In genomic region chr3:155390361-155390760, GRCh38 we compare ENCODE assay signal across 21 cellular contexts.
A peak's percentile ranks its signal among the peaks of the same experiment; 100 is the strongest.
DNase-seq lines count a peak whose midpoint lies in the region; ATAC-seq and TF ChIP-seq lines count a peak whose summit lies in the region.
"Had no signal": no experiment of that assay in that cellular context is flagged by ENCODE, and none has a peak within 500 bp of the region (broad histone marks: within the 10 kb centered on the region; RNA-seq: fewer than 3 reads in every experiment).

No MANE protein-coding gene starts in this region.

- H3K36me3 ChIP-seq in heart right ventricle (no peaks in the 10 kb centered on the region), right atrium auricular region (no peaks in the 10 kb centered on the region), SK-N-MC (ENCODE audit: insufficient read depth, low read length) (no peaks in the 10 kb centered on the region), upper lobe of right lung (no peaks in the 10 kb centered on the region), psoas muscle (ENCODE audit: insufficient read depth in 1 of 2, low read depth in 1 of 2) (no peaks in the 10 kb centered on the region)

- no peak for DNase-seq in heart right ventricle
- no peak for DNase-seq in right atrium auricular region (ENCODE audit: low spot score)
- no peak for DNase-seq in SK-N-MC (ENCODE audit: low read depth, low spot score)
- DNase-seq in fibroblast of peridontal ligament (ENCODE audit: extremely low read depth), result peak; percentile 54
- DNase-seq in upper lobe of right lung, result no peak
- no peak for DNase-seq in midbrain (lab: John Stamatoyannopoulos, UW)
- DNase-seq in psoas muscle, result no peak
- DNase-seq: C1 segment of cervical spinal cord; Caco-2; CD8-positive, alpha-beta T cell; DMS79; GF-D8; NCI-H1048; NCI-H1436; NCI-H1930; NCI-H2107; NCI-H446; NCI-H524 treated with DMSO at 0.1 percent for 48 hours; NCI-H774; SIG-M5 had no signal

- H3K27ac ChIP-seq in heart right ventricle, result peak overlapping the region in 6 of 10 donors; percentile 33 to 80 (median 60)
- peak overlapping the region in 1 of 2 donors; percentile 35 for H3K27ac ChIP-seq in right atrium auricular region
- peak overlapping the region; percentile 88; the same call in 1 of the 2 replicates for H3K27ac ChIP-seq in SK-N-MC
- peak overlapping the region; percentile 19 for H3K27ac ChIP-seq in upper lobe of right lung
- no peak overlapping the region for H3K27ac ChIP-seq in psoas muscle

- H3K9me3 ChIP-seq in heart right ventricle (peaks cover 0 to 6% (median 0%) of the 10 kb centered on the region in 11 donors), right atrium auricular region (no peaks in the 10 kb centered on the region), SK-N-MC (ENCODE audit: low read depth, low read length) (no peaks in the 10 kb centered on the region), upper lobe of right lung (no peaks in the 10 kb centered on the region), psoas muscle (no peaks in the 10 kb centered on the region)

- H3K4me1 ChIP-seq in heart right ventricle (peaks cover 3 to 50% (median 10%) of the 10 kb centered on the region in 9 donors), right atrium auricular region (peaks cover 0 to 12% of the 10 kb centered on the region in 2 donors), upper lobe of right lung (peaks cover 6% of the 10 kb centered on the region), psoas muscle (peaks cover 3% of the 10 kb centered on the region)

- intact Hi-C loops in heart right ventricle (cut with DNase I) (no loop called here), upper lobe of right lung (cut with DNase I) (no loop called here), psoas muscle (cut with DNase I) (no loop called here)

- no peak overlapping the region for H3K9ac ChIP-seq in SK-N-MC (ENCODE audit: insufficient read length)

- H3K4me3 ChIP-seq in heart right ventricle (no peak overlapping the region), right atrium auricular region (no peak overlapping the region), SK-N-MC (no peak overlapping the region), upper lobe of right lung (no peak overlapping the region), psoas muscle (no peak overlapping the region)

- no peak for ATAC-seq in heart right ventricle
- no peak for ATAC-seq in upper lobe of right lung
- no peak for ATAC-seq in HG03280 (IDR thresholded peaks at IDR 0.05; ENCODE audit: unreplicated experiment)
- no peak for ATAC-seq in psoas muscle
- ATAC-seq: CD8-positive, alpha-beta T cell had no signal

- no peaks in the 10 kb centered on the region for H3K27me3 ChIP-seq in heart right ventricle
- no peaks in the 10 kb centered on the region for H3K27me3 ChIP-seq in right atrium auricular region
- H3K27me3 ChIP-seq in upper lobe of right lung, result no peaks in the 10 kb centered on the region
- no peaks in the 10 kb centered on the region for H3K27me3 ChIP-seq in psoas muscle (ENCODE audit: insufficient read depth in 3 of 3, low read length in 2 of 3)

- TF ChIP-seq CTCF in heart right ventricle (IDR thresholded peaks at IDR 0.05), result no peak
- TF ChIP-seq CTCF in right atrium auricular region (IDR thresholded peaks at IDR 0.05), result no peak
- no peak for TF ChIP-seq CTCF in upper lobe of right lung (IDR thresholded peaks at IDR 0.05)
- TF ChIP-seq CTCF in psoas muscle (IDR thresholded peaks at IDR 0.05), result no peak
